Comparison of ENCODE assay signal across 8 cellular contexts in genomic region chr10:122954731-122955050, GRCh38. TPM values are rescaled to one million over a fixed set of nuclear protein-coding genes. Genes with fewer than 3 reads are reported as not detected.
DNase-seq lines count a peak whose midpoint lies in the region; ATAC-seq and TF ChIP-seq lines count a peak whose summit lies in the region.

No MANE protein-coding gene starts in this region.

- H3K36me3 Mint-ChIP-seq in central memory CD8-positive, alpha-beta T cell (ENCODE audit: insufficient read depth): peaks cover 14% of the 10 kb centered on the region
- peaks cover 0 to 9% (median 2%) of the 10 kb centered on the region in 3 donors for H3K36me3 Mint-ChIP-seq in naive thymus-derived CD8-positive, alpha-beta T cell

- H3K4me3 ChIP-seq in AG09309 (ENCODE audit: control insufficient read depth, low read depth, low read length): peak overlapping the region; percentile 96; the same call in 1 of the 2 replicates
- H3K4me3 ChIP-seq in Jurkat, Clone E6-1 (ENCODE audit: low read length): peak overlapping the region; percentile 28

- H3K4me1 Mint-ChIP-seq in central memory CD8-positive, alpha-beta T cell: peaks cover 32% of the 10 kb centered on the region
- H3K4me1 Mint-ChIP-seq in naive thymus-derived CD8-positive, alpha-beta T cell: peaks cover 19 to 37% (median 33%) of the 10 kb centered on the region in 4 donors

- H3K27ac Mint-ChIP-seq in central memory CD8-positive, alpha-beta T cell (ENCODE audit: low read depth): peak overlapping the region; percentile 91
- peak overlapping the region in 4 of 10 donors; percentile 61 to 98 (median 96) for H3K27ac Mint-ChIP-seq in naive thymus-derived CD8-positive, alpha-beta T cell

- POLR2A ChIA-PET in naive thymus-derived CD8-positive, alpha-beta T cell (lab: Charles Lee): interaction anchor here (1.1 to 2.8 kb wide), 6 partner anchors 26 to 199 kb away, joined by 4 to 41 read pairs (median 7); partner anchors contain the start of genes ACADSB, BUB3, FAM24B and IKZF5

- ATAC-seq in central memory CD8-positive, alpha-beta T cell (replicated peaks; ENCODE audit: extremely low read depth, poor library complexity, severe bottlenecking): no peak
- no peak for ATAC-seq in naive thymus-derived CD8-positive, alpha-beta T cell
- ATAC-seq in GM19397 (IDR thresholded peaks at IDR 0.05; ENCODE audit: unreplicated experiment) (no peak), GM21423 (IDR thresholded peaks at IDR 0.05; ENCODE audit: unreplicated experiment) (no peak), GM21786 (IDR thresholded peaks at IDR 0.05; ENCODE audit: unreplicated experiment) (no peak)

- no peaks in the 10 kb centered on the region for H3K27me3 Mint-ChIP-seq in central memory CD8-positive, alpha-beta T cell
- H3K27me3 Mint-ChIP-seq in naive thymus-derived CD8-positive, alpha-beta T cell: peaks cover 0 to 3% (median 0%) of the 10 kb centered on the region in 5 donors

- DNase-seq in AG09309 (ENCODE audit: low read depth): no peak
- no peak for DNase-seq in Jurkat, Clone E6-1 (ENCODE audit: low read depth, low spot score)
- DNase-seq in central memory CD8-positive, alpha-beta T cell (ENCODE audit: low spot score in 2 of 2): peak in 1 of 2 donors; percentile 9
- DNase-seq in naive thymus-derived CD8-positive, alpha-beta T cell: no peak
- DNase-seq in HuH-7.5 (ENCODE audit: low spot score): no peak

- TF ChIP-seq CTCF in AG09309 (IDR thresholded peaks at IDR 0.05; ENCODE audit: control insufficient read depth, insufficient read depth, low read depth, low read length, missing control alignments): no peak

- peak overlapping the region; percentile 94 for H3K4me3 Mint-ChIP-seq in central memory CD8-positive, alpha-beta T cell
- peak overlapping the region in 9 of 10 donors; percentile 85 to 95 (median 93) for H3K4me3 Mint-ChIP-seq in naive thymus-derived CD8-positive, alpha-beta T cell

- no peaks in the 10 kb centered on the region for H3K9me3 Mint-ChIP-seq in central memory CD8-positive, alpha-beta T cell
- peaks cover 0 to 5% (median 2%) of the 10 kb centered on the region in 9 donors for H3K9me3 Mint-ChIP-seq in naive thymus-derived CD8-positive, alpha-beta T cell

RNA-seq across cellular contexts. Expression of gene C10orf88, which starts 0.7 kb away (rescaled TPM):
- 15.5 TPM for polyA plus RNA-seq in Jurkat, Clone E6-1 (2012; ENCODE audit: insufficient read depth, insufficient read length)
- total RNA-seq in naive thymus-derived CD8-positive, alpha-beta T cell: 10 to 100 TPM; 13.3 to 13.9 TPM
- 1 to 10 TPM; 6.0 to 8.8 (median 7.0) TPM for polyA plus RNA-seq in naive thymus-derived CD8-positive, alpha-beta T cell

RNA-seq across cellular contexts. Expression of gene PSTK, which starts 25.5 kb away (rescaled TPM):
- polyA plus RNA-seq in Jurkat, Clone E6-1 (2012; ENCODE audit: insufficient read depth, insufficient read length): 15.4 TPM
- total RNA-seq in naive thymus-derived CD8-positive, alpha-beta T cell: 1 to 10 TPM; 5.6 to 6.3 TPM
- polyA plus RNA-seq in naive thymus-derived CD8-positive, alpha-beta T cell: 10 to 100 TPM in 2 of 3 donors, 1 to 10 TPM in 1; 8.8 to 11.7 (median 11.0) TPM

RNA-seq across cellular contexts. Expression of gene FAM24A, which starts 44.3 kb away (rescaled TPM):
- not detected for polyA plus RNA-seq in Jurkat, Clone E6-1 (2012; ENCODE audit: insufficient read depth, insufficient read length)
- total RNA-seq in naive thymus-derived CD8-positive, alpha-beta T cell: not detected
- polyA plus RNA-seq in naive thymus-derived CD8-positive, alpha-beta T cell: not detected

RNA-seq across cellular contexts. Expression of gene IKZF5, which starts 53.9 kb away (rescaled TPM):
- 9.7 TPM for polyA plus RNA-seq in Jurkat, Clone E6-1 (2012; ENCODE audit: insufficient read depth, insufficient read length)
- 10 to 100 TPM; 47.3 to 50.5 TPM for total RNA-seq in naive thymus-derived CD8-positive, alpha-beta T cell
- polyA plus RNA-seq in naive thymus-derived CD8-positive, alpha-beta T cell: 10 to 100 TPM; 13.1 to 22.2 (median 15.8) TPM

RNA-seq across cellular contexts. Expression of gene ACADSB, which starts 54.1 kb away (rescaled TPM):
- polyA plus RNA-seq in Jurkat, Clone E6-1 (2012; ENCODE audit: insufficient read depth, insufficient read length): 16.0 TPM
- 10 to 100 TPM; 46.3 to 46.8 TPM for total RNA-seq in naive thymus-derived CD8-positive, alpha-beta T cell
- polyA plus RNA-seq in naive thymus-derived CD8-positive, alpha-beta T cell: 10 to 100 TPM; 28.3 to 46.4 (median 33.4) TPM
